In the genomic region with DNA sequence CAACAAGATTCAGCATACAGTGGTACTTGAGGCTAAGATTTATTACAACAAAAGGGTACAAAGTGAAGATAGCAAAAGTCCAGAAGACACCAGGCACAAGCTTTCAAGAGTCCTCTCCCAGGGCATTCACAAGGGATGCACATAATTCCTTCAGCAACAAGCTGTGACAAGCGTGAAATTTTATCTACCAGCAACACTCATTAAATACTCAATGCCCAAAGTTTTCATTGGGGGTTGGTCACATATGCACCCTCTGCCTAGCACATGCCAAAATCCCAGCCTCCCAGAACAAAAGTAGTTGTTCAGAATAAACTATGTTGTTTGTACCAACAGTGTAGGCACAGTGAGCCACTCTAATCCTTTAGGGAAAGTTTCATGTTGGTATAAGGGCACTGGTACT, we compare ENCODE assay signal across 1 cellular context.
TF ChIP-seq lines count a peak whose summit lies in the region.

No MANE protein-coding gene starts in this region.

TF ChIP-seq in GM23338, 12 proteins besides CTCF, POLR2A, EP300 and RAD21 (continued from another document):
- TF ChIP-seq, protein P1, sequence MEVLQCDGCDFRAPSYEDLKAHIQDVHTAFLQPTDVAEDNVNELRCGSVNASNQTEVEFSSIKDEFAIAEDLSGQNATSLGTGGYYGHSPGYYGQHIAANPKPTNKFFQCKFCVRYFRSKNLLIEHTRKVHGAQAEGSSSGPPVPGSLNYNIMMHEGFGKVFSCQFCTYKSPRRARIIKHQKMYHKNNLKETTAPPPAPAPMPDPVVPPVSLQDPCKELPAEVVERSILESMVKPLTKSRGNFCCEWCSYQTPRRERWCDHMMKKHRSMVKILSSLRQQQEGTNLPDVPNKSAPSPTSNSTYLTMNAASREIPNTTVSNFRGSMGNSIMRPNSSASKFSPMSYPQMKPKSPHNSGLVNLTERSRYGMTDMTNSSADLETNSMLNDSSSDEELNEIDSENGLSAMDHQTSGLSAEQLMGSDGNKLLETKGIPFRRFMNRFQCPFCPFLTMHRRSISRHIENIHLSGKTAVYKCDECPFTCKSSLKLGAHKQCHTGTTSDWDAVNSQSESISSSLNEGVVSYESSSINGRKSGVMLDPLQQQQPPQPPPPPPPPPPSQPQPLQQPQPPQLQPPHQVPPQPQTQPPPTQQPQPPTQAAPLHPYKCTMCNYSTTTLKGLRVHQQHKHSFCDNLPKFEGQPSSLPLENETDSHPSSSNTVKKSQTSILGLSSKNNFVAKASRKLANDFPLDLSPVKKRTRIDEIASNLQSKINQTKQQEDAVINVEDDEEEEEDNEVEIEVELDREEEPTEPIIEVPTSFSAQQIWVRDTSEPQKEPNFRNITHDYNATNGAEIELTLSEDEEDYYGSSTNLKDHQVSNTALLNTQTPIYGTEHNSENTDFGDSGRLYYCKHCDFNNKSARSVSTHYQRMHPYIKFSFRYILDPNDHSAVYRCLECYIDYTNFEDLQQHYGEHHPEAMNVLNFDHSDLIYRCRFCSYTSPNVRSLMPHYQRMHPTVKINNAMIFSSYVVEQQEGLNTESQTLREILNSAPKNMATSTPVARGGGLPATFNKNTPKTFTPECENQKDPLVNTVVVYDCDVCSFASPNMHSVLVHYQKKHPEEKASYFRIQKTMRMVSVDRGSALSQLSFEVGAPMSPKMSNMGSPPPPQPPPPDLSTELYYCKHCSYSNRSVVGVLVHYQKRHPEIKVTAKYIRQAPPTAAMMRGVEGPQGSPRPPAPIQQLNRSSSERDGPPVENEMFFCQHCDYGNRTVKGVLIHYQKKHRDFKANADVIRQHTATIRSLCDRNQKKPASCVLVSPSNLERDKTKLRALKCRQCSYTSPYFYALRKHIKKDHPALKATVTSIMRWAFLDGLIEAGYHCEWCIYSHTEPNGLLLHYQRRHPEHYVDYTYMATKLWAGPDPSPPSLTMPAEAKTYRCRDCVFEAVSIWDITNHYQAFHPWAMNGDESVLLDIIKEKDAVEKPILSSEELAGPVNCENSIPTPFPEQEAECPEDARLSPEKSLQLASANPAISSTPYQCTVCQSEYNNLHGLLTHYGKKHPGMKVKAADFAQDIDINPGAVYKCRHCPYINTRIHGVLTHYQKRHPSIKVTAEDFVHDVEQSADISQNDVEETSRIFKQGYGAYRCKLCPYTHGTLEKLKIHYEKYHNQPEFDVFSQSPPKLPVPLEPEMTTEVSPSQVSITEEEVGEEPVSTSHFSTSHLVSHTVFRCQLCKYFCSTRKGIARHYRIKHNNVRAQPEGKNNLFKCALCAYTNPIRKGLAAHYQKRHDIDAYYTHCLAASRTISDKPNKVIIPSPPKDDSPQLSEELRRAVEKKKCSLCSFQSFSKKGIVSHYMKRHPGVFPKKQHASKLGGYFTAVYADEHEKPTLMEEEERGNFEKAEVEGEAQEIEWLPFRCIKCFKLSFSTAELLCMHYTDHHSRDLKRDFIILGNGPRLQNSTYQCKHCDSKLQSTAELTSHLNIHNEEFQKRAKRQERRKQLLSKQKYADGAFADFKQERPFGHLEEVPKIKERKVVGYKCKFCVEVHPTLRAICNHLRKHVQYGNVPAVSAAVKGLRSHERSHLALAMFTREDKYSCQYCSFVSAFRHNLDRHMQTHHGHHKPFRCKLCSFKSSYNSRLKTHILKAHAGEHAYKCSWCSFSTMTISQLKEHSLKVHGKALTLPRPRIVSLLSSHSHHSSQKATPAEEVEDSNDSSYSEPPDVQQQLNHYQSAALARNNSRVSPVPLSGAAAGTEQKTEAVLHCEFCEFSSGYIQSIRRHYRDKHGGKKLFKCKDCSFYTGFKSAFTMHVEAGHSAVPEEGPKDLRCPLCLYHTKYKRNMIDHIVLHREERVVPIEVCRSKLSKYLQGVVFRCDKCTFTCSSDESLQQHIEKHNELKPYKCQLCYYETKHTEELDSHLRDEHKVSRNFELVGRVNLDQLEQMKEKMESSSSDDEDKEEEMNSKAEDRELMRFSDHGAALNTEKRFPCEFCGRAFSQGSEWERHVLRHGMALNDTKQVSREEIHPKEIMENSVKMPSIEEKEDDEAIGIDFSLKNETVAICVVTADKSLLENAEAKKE (CRISPR knock-in tag; IDR thresholded peaks at IDR 0.05), result no peak
- TF ChIP-seq JUNB (IDR thresholded peaks at IDR 0.05; ENCODE audit: unreplicated experiment), result no peak
- TF ChIP-seq NANOG (IDR thresholded peaks at IDR 0.05; ENCODE audit: borderline replicate concordance), result no peak
- TF ChIP-seq POLR2AphosphoS5 (IDR thresholded peaks at IDR 0.05; ENCODE audit: low read depth), result no peak
- TF ChIP-seq, protein P2, sequence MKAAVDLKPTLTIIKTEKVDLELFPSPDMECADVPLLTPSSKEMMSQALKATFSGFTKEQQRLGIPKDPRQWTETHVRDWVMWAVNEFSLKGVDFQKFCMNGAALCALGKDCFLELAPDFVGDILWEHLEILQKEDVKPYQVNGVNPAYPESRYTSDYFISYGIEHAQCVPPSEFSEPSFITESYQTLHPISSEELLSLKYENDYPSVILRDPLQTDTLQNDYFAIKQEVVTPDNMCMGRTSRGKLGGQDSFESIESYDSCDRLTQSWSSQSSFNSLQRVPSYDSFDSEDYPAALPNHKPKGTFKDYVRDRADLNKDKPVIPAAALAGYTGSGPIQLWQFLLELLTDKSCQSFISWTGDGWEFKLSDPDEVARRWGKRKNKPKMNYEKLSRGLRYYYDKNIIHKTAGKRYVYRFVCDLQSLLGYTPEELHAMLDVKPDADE (IDR thresholded peaks at IDR 0.05), result no peak
- no peak for TF ChIP-seq ZNF114 (CRISPR knock-in tag; IDR thresholded peaks at IDR 0.05)
- TF ChIP-seq CREB1 (CRISPR knock-in tag; IDR thresholded peaks at IDR 0.05; ENCODE audit: low read depth), result no peak
- TF ChIP-seq, protein P3, sequence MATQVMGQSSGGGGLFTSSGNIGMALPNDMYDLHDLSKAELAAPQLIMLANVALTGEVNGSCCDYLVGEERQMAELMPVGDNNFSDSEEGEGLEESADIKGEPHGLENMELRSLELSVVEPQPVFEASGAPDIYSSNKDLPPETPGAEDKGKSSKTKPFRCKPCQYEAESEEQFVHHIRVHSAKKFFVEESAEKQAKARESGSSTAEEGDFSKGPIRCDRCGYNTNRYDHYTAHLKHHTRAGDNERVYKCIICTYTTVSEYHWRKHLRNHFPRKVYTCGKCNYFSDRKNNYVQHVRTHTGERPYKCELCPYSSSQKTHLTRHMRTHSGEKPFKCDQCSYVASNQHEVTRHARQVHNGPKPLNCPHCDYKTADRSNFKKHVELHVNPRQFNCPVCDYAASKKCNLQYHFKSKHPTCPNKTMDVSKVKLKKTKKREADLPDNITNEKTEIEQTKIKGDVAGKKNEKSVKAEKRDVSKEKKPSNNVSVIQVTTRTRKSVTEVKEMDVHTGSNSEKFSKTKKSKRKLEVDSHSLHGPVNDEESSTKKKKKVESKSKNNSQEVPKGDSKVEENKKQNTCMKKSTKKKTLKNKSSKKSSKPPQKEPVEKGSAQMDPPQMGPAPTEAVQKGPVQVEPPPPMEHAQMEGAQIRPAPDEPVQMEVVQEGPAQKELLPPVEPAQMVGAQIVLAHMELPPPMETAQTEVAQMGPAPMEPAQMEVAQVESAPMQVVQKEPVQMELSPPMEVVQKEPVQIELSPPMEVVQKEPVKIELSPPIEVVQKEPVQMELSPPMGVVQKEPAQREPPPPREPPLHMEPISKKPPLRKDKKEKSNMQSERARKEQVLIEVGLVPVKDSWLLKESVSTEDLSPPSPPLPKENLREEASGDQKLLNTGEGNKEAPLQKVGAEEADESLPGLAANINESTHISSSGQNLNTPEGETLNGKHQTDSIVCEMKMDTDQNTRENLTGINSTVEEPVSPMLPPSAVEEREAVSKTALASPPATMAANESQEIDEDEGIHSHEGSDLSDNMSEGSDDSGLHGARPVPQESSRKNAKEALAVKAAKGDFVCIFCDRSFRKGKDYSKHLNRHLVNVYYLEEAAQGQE (IDR thresholded peaks at IDR 0.05; ENCODE audit: unreplicated experiment), result no peak
- no peak for TF ChIP-seq EZH2phosphoT487 (IDR thresholded peaks at IDR 0.05; ENCODE audit: unreplicated experiment)
- TF ChIP-seq STAT1 (IDR thresholded peaks at IDR 0.05; ENCODE audit: unreplicated experiment), result no peak
- TF ChIP-seq ZNF331 (CRISPR knock-in tag; IDR thresholded peaks at IDR 0.05; ENCODE audit: low read depth), result no peak
